In the genomic region with DNA sequence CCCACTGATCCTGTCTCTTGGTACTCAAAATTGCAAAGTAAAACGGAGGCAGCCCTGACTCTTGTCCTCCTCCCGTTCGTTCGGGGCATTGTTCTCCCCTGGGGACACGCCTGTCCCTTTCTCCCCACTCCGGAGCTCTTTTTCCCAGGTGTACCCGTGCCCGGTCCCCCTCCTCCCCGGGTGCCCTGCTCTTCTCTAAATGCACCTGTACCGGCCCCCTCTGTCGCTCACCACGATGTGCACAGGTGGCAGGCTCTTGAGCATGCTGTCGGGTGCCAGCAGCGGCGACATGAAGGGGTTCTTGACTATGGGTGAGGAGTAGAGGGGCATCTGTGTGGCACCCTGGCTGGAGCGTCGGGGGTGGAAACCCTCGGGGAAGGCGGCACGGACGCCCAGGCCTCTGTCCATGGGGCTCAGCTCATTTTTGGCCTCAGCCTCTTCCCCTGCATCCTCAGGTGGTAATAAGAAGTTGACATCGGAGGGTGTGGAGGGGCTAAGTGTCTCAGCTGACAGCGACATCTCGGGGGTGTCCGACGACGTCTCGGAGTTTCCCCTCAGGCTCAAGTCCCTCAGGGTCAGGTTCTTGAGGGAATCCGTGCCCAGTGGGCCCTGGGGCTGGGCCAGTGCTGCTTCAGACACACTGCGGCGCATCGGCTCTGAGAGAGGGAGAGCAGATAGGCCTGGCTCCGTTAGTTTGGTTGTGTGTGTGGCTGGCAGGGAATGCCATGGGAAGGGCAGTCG, we compare ENCODE assay signal across 9 cellular contexts. TPM values are rescaled to one million over a fixed set of nuclear protein-coding genes. Genes with fewer than 3 reads are reported as not detected.
DNase-seq lines count a peak whose midpoint lies in the region; FAIRE-seq and TF ChIP-seq lines count a peak whose summit lies in the region.
"Had no signal": no experiment of that assay in that cellular context is flagged by ENCODE, and none has a peak within 500 bp of the region (broad histone marks: within the 10 kb centered on the region; RNA-seq: fewer than 3 reads in every experiment).

No MANE protein-coding gene starts in this region.

- H3K27ac ChIP-seq in DOHH2 (ENCODE audit: low read depth, low read length) = no peak overlapping the region
- H3K27ac ChIP-seq in H1 (ENCODE audit: low read depth, low read length) = no peak overlapping the region
- no peak overlapping the region for H3K27ac ChIP-seq in parathyroid adenoma
- no peak overlapping the region for H3K27ac ChIP-seq in SJCRH30
- no peak overlapping the region for H3K27ac ChIP-seq in tibial artery

- H2BK12ac ChIP-seq in H1 (ENCODE audit: low read depth, low read length) = peak overlapping the region; percentile 27; the same call in 1 of the 2 replicates

- H3K9me3 ChIP-seq in DOHH2 (ENCODE audit: control insufficient read depth, insufficient read depth, low read length) = no peaks in the 10 kb centered on the region
- no peaks in the 10 kb centered on the region for H3K9me3 ChIP-seq in H1 (ENCODE audit: insufficient read depth in 2 of 2, low read depth in 1 of 2, low read length in 1 of 2)
- no peaks in the 10 kb centered on the region for H3K9me3 ChIP-seq in parathyroid adenoma (ENCODE audit: control insufficient read depth, low read length)
- no peaks in the 10 kb centered on the region for H3K9me3 ChIP-seq in SJCRH30 (replicated peaks)
- no peaks in the 10 kb centered on the region for H3K9me3 ChIP-seq in tibial artery

- DNase-seq in NCI-H2227 (lab: John Stamatoyannopoulos, UW; ENCODE audit: unreplicated experiment) (peak; percentile 70), H1 (ENCODE audit: low read depth in 1 of 2, low spot score in 2 of 2) (no peak), SJCRH30 (no peak), T-helper 9 cell (no peak), amniotic stem cell (lab: John Stamatoyannopoulos, UW) (no peak), tibial artery (no peak)

- no peak overlapping the region for H2BK20ac ChIP-seq in H1 (ENCODE audit: low read length)

- TF ChIP-seq POLR2A in H1 (IDR thresholded peaks at IDR 0.05; ENCODE audit: control extremely low read depth in 1 of 2, low read depth in 2 of 2, low read length in 2 of 2) = no peak

- H3K27me3 ChIP-seq in DOHH2 (ENCODE audit: control insufficient read depth, low read length) (no peaks in the 10 kb centered on the region), H1 (replicated peaks in 1 of 4; ENCODE audit: control insufficient read depth in 3 of 4, extremely low read depth in 1 of 4, insufficient read depth in 3 of 4, low read length in 3 of 4) (peaks cover 0 to 10% (median 5%) of the 10 kb centered on the region in 4 experiments; a peak in 5 of 7 replicates), parathyroid adenoma (ENCODE audit: control insufficient read depth, insufficient read depth, low read length) (no peaks in the 10 kb centered on the region), SJCRH30 (peaks cover 12% of the 10 kb centered on the region), tibial artery (peaks cover 0 to 20% of the 10 kb centered on the region in 2 donors)

- H3K18ac ChIP-seq in H1 (ENCODE audit: extremely low read depth, low read length) = peak overlapping the region; percentile 48

- no peak for TF ChIP-seq EP300 in H1 (IDR thresholded peaks at IDR 0.05; ENCODE audit: borderline replicate concordance in 1 of 2, low read depth in 2 of 2, low read length in 2 of 2)

- no peak for FAIRE-seq in H1 (lab: Jason Lieb, UNC)

- H3K4me3 ChIP-seq in DOHH2 (ENCODE audit: low read length) (peak overlapping the region; percentile 83), H1 (ENCODE audit: extremely low read depth in 1 of 4, insufficient read depth in 2 of 4, low read depth in 3 of 4, low read length in 4 of 4) (peak overlapping the region; percentile 67 to 90 (median 75)), parathyroid adenoma (ENCODE audit: low read depth, low read length) (no peak overlapping the region), SJCRH30 (no peak overlapping the region), tibial artery (peak overlapping the region in 1 of 2 donors; percentile 55)

- H2BK5ac ChIP-seq in H1 (ENCODE audit: low read depth, low read length) = no peak overlapping the region

- H3K4ac ChIP-seq in H1 (replicated peaks; ENCODE audit: insufficient read length, low read depth, low read length) = peak overlapping the region; percentile 35

- H3K9me2 ChIP-seq in DOHH2 (replicated peaks; ENCODE audit: control insufficient read depth, low read length) = no peaks in the 10 kb centered on the region

- peaks cover 9% of the 10 kb centered on the region for H3K79me2 ChIP-seq in DOHH2 (ENCODE audit: control insufficient read depth, low read length)
- H3K79me2 ChIP-seq in H1 (ENCODE audit: control insufficient read depth in 1 of 2, insufficient read depth in 2 of 2, low read length in 2 of 2) = peaks cover 0 to 5% of the 10 kb centered on the region in 2 experiments; a peak in 1 of 4 replicates
- no peaks in the 10 kb centered on the region for H3K79me2 ChIP-seq in parathyroid adenoma

- H4K91ac ChIP-seq in H1 (replicated peaks; ENCODE audit: insufficient read length, low read length) = peak overlapping the region; percentile 70

- H2AK5ac ChIP-seq in H1 (ENCODE audit: low read depth, low read length) = no peak overlapping the region

- intact Hi-C loops in tibial artery (cut with DNase I; ENCODE audit: low total_unique reads) = no loop called here

- no peak for TF ChIP-seq RAD21 in H1 (IDR thresholded peaks at IDR 0.05 in 1 of 2, conservative IDR thresholded peaks at IDR 0.05 in 1 of 2; ENCODE audit: low read depth in 2 of 2, low read length in 2 of 2)

- no peak overlapping the region for H3K23ac ChIP-seq in H1 (ENCODE audit: insufficient read length)

- H3K9ac ChIP-seq in H1 (replicated peaks in 1 of 4; ENCODE audit: extremely low read depth in 1 of 4, low read depth in 3 of 4, low read length in 3 of 4) (peak overlapping the region in 2 of 4 experiments; percentile 44 to 67; a peak in 3 of 7 replicates), parathyroid adenoma (no peak overlapping the region)

- no peak overlapping the region for H3K14ac ChIP-seq in H1 (ENCODE audit: insufficient read length)

- H4K5ac ChIP-seq in H1 (ENCODE audit: insufficient read length, low read depth, low read length) = no peak overlapping the region

- H3K56ac ChIP-seq in H1 (replicated peaks; ENCODE audit: insufficient read length, low read depth, low read length) = no peak overlapping the region

- no peak overlapping the region for H2BK120ac ChIP-seq in H1 (replicated peaks; ENCODE audit: low read depth, low read length)

- H4K20me1 ChIP-seq in DOHH2 (ENCODE audit: control insufficient read depth, insufficient read depth, low read depth, low read length) (no peaks in the 10 kb centered on the region; the same call in 1 of the 2 replicates), H1 (replicated peaks in 1 of 2; ENCODE audit: control insufficient read depth in 1 of 2, insufficient read depth in 2 of 2, low read length in 2 of 2) (peaks cover 13 to 27% of the 10 kb centered on the region in 2 experiments)

- POLR2A ChIA-PET in H1 (lab: Charles Lee; ENCODE audit: partially characterized antibody) = interaction anchor here (0.8 to 7.7 kb wide), 7 partner anchors 8 to 42 kb away, joined by 3 to 47 read pairs (median 6); partner anchors contain the start of gene CNFN

- H3K23me2 ChIP-seq in H1 (ENCODE audit: low read depth, low read length) = peaks cover 14% of the 10 kb centered on the region; the same call in 1 of the 2 replicates

- peak overlapping the region; percentile 99 for H3K4me2 ChIP-seq in DOHH2 (ENCODE audit: low read length)
- peak overlapping the region; percentile 94 to 95 for H3K4me2 ChIP-seq in H1 (ENCODE audit: insufficient read depth in 1 of 2, low read depth in 2 of 2, low read length in 2 of 2)
- peak overlapping the region; percentile 57 for H3K4me2 ChIP-seq in parathyroid adenoma (ENCODE audit: low read length)

- H3F3A ChIP-seq in DOHH2 (ENCODE audit: control insufficient read depth, insufficient read depth) = peaks cover 2% of the 10 kb centered on the region; the same call in 1 of the 2 replicates

- H4K8ac ChIP-seq in H1 (ENCODE audit: extremely low read depth, insufficient read depth, low read length) = no peak overlapping the region; the same call in 1 of the 2 replicates

- 46% methylated on average over 31 of the region's 34 CpGs; no CpG with 5 or more reads in 1 of the 2 experiments for WGBS in H1 (ENCODE audit: extremely low coverage in 1 of 2, insufficient coverage in 1 of 2, insufficient read length in 1 of 2, insufficient replicate concordance in 2 of 2, low coverage in 1 of 2, low lambda C conversion rate in 2 of 2, missing lambda C conversion rate in 1 of 2), 2 experiments

- TF ChIP-seq CTCF in DOHH2 (IDR thresholded peaks at IDR 0.05; ENCODE audit: low read depth, low read length, poor library complexity, severe bottlenecking) = no peak
- TF ChIP-seq CTCF in H1 (IDR thresholded peaks at IDR 0.05; ENCODE audit: control extremely low read depth in 1 of 3, insufficient read depth in 1 of 3, low read depth in 1 of 3, low read length in 3 of 3) = no peak
- no peak for TF ChIP-seq CTCF in parathyroid adenoma (IDR thresholded peaks at IDR 0.05)
- no peak for TF ChIP-seq CTCF in tibial artery (IDR thresholded peaks at IDR 0.05)

- H2BK15ac ChIP-seq in H1 (ENCODE audit: low read length) = no peak overlapping the region

- H3K4me1 ChIP-seq in DOHH2 (ENCODE audit: control insufficient read depth, low read length) (peaks cover 21% of the 10 kb centered on the region), H1 (replicated peaks in 1 of 4; ENCODE audit: control insufficient read depth in 3 of 4, insufficient read depth in 4 of 4, low read length in 3 of 4) (peaks cover 7 to 14% (median 10%) of the 10 kb centered on the region in 4 experiments; a peak in 6 of 7 replicates), parathyroid adenoma (peaks cover 4% of the 10 kb centered on the region), SJCRH30 (no peaks in the 10 kb centered on the region), tibial artery (peaks cover 0 to 24% (median 18%) of the 10 kb centered on the region in 4 donors)

- H3K79me1 ChIP-seq in H1 (ENCODE audit: low read depth, low read length) = peaks cover 9% of the 10 kb centered on the region

- H3K36me3 ChIP-seq in DOHH2 (ENCODE audit: control insufficient read depth, low read length) (peaks cover 34% of the 10 kb centered on the region), H1 (ENCODE audit: control insufficient read depth in 2 of 4, insufficient read depth in 4 of 4, low read length in 3 of 4) (no peaks in the 10 kb centered on the region; a peak in 1 of 8 replicates), parathyroid adenoma (ENCODE audit: control insufficient read depth, insufficient read depth, low read length) (no peaks in the 10 kb centered on the region), SJCRH30 (no peaks in the 10 kb centered on the region), tibial artery (peaks cover 0 to 7% (median 0%) of the 10 kb centered on the region in 3 donors)

- H2AFZ ChIP-seq in H1 (ENCODE audit: low read length) = no peak overlapping the region
- peak overlapping the region; percentile 94 for H2AFZ ChIP-seq in parathyroid adenoma

- CTCF ChIA-PET in H1 (lab: Charles Lee; ENCODE audit: partially characterized antibody) = interaction anchor here (1.1 to 3.2 kb wide), 9 partner anchors 10 to 49 kb away, joined by 3 to 27 read pairs (median 4); no protein-coding TSS in a partner anchor

RNA-seq across cellular contexts. Expression of gene CNFN, which starts 12.4 kb away (rescaled TPM):
- 8.9 and 12.6 TPM in 2 replicates for total RNA-seq in H1 (2021; fragmentation: NEBNext Ultra II Directional; extraction: Animal tissue kit (Norgen Biotek cat#: 25700))
- 31.5 and 54.3 TPM in 2 replicates for polyA plus RNA-seq in H1 (2011; rRNA removed)
- polyA plus RNA-seq in H1 (2011; cell fraction: cytosol; rRNA removed) = 22.7 TPM
- polyA plus RNA-seq in H1 (2011; cell fraction: nucleus; rRNA removed) = 26.0 TPM
- 9.3 to 41.6 TPM (median 27.4 TPM) in 4 replicates for polyA plus RNA-seq in H1 (2012, experiment 1 of 2)
- 6.6 TPM for polyA plus RNA-seq in H1 (2012, experiment 2 of 2)
- 39.2 TPM for polyA plus RNA-seq in H1 (2013, experiment 1 of 2)
- polyA plus RNA-seq in H1 (2013, experiment 2 of 2) = 41.9 TPM
- polyA minus RNA-seq in H1 (2011; rRNA and poly(A)+ RNA removed) = 3.0 TPM in 2 replicates
- polyA minus RNA-seq in H1 (2011; cell fraction: cytosol; rRNA and poly(A)+ RNA removed) = 7.1 TPM
- polyA minus RNA-seq in H1 (2011; cell fraction: nucleus; rRNA and poly(A)+ RNA removed) = 4.8 TPM
- total RNA-seq in SJCRH30 (2014; rRNA removed; shearing (Covaris generic)) = not detected in 2 replicates
- total RNA-seq: glomerular endothelial cell had no signal

RNA-seq across cellular contexts. Expression of gene LIPE, which starts 24.6 kb away (rescaled TPM):
- 12.5 and 15.9 TPM in 2 replicates for total RNA-seq in H1 (2021; fragmentation: NEBNext Ultra II Directional; extraction: Animal tissue kit (Norgen Biotek cat#: 25700))
- polyA plus RNA-seq in H1 (2011; rRNA removed) = 8.7 and 17.0 TPM in 2 replicates
- polyA plus RNA-seq in H1 (2011; cell fraction: cytosol; rRNA removed) = 10.3 TPM
- 15.3 TPM for polyA plus RNA-seq in H1 (2011; cell fraction: nucleus; rRNA removed)
- 5.6 to 13.0 TPM (median 9.4 TPM) in 4 replicates for polyA plus RNA-seq in H1 (2012, experiment 1 of 2)
- 5.2 TPM for polyA plus RNA-seq in H1 (2012, experiment 2 of 2)
- 6.4 TPM for polyA plus RNA-seq in H1 (2013, experiment 1 of 2)
- 5.8 TPM for polyA plus RNA-seq in H1 (2013, experiment 2 of 2)
- polyA minus RNA-seq in H1 (2011; rRNA and poly(A)+ RNA removed) = 3.5 and 7.4 TPM in 2 replicates
- 10.0 TPM for polyA minus RNA-seq in H1 (2011; cell fraction: cytosol; rRNA and poly(A)+ RNA removed)
- 18.8 TPM for polyA minus RNA-seq in H1 (2011; cell fraction: nucleus; rRNA and poly(A)+ RNA removed)
- total RNA-seq in SJCRH30 (2014; rRNA removed; shearing (Covaris generic)) = not detected in 2 replicates

RNA-seq across cellular contexts. Expression of gene CXCL17, which starts 40.2 kb away (rescaled TPM):
- total RNA-seq in H1 (2021; fragmentation: NEBNext Ultra II Directional; extraction: Animal tissue kit (Norgen Biotek cat#: 25700)) = not detected in 2 replicates
- polyA plus RNA-seq in H1 (2011; rRNA removed) = 0.11 TPM in 1 of 2 replicates, not detected in the other
- polyA plus RNA-seq in H1 (2011; cell fraction: cytosol; rRNA removed) = 0.09 TPM
- not detected for polyA plus RNA-seq in H1 (2011; cell fraction: nucleus; rRNA removed)
- polyA plus RNA-seq in H1 (2012, experiment 1 of 2) = not detected in 4 replicates
- not detected for polyA plus RNA-seq in H1 (2012, experiment 2 of 2)
- not detected for polyA plus RNA-seq in H1 (2013, experiment 1 of 2)
- 0.06 TPM for polyA plus RNA-seq in H1 (2013, experiment 2 of 2)
- not detected in 2 replicates for polyA minus RNA-seq in H1 (2011; rRNA and poly(A)+ RNA removed)
- not detected for polyA minus RNA-seq in H1 (2011; cell fraction: cytosol; rRNA and poly(A)+ RNA removed)
- polyA minus RNA-seq in H1 (2011; cell fraction: nucleus; rRNA and poly(A)+ RNA removed) = not detected
- total RNA-seq in SJCRH30 (2014; rRNA removed; shearing (Covaris generic)) = not detected in 2 replicates
- total RNA-seq: glomerular endothelial cell had no signal

Comparison
In these comparisons a context has a peak if more than half of its experiments do, and no peak if none do; other contexts are left out.
1. H3K4me3 ChIP-seq: peak in DOHH2 (single experiment) and H1 (4 of 4); none in parathyroid adenoma (single experiment) and SJCRH30 (single experiment).
2. RNA of gene LIPE, which starts 24.6 kb away (total RNA-seq): 12.5 to 15.9 TPM in H1; not detected in SJCRH30; every median in the first group is over 10 times any median in the second.
3. Peak in every context shown above with its lines, with median percentiles within 50 percentile points of each other: H3K4me2 ChIP-seq.